27 cellular contexts compared by ENCODE assay signal in the genomic region with DNA sequence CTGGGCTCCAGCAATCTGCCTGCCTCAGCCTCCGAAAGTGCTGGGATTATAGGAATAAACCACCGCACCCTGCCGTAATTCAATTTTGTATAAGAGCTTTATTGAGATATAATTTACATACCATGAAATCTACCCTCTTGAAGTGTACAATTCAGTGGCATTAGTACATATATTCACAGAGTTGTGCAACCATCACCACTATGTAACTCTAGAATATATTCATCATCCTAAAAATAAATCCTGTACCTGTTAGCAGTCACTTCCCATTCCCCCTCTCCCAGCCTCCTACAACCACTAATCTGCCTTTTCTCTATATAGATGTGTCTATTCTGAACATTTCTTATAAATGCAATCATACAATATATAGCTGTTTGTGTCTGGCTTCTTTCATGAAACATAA. TPM values are rescaled to one million over a fixed set of nuclear protein-coding genes. Genes with fewer than 3 reads are reported as not detected.
"Had no signal": no experiment of that assay in that cellular context is flagged by ENCODE, and none has a peak within 500 bp of the region (broad histone marks: within the 10 kb centered on the region; RNA-seq: fewer than 3 reads in every experiment).

No MANE protein-coding gene starts in this region.

- H3K9me3 Mint-ChIP-seq: activated B cell treated with CpG ODN at 0.5 μM for 24 hours; activated naive CD4-positive, alpha-beta T cell treated with anti-CD3 and anti-CD28 coated beads, Interleukin-2, amount 50 U/mL, for 72 hours; activated T-cell treated with anti-CD3 and anti-CD28 coated beads, Interleukin-2, amount 50 U/mL, for 72 hours; naive B cell; neural progenitor cell; stimulated activated naive B cell treated with anti-CD40 and anti-IgM and Interleukin-4, amounts not matched to agents 10 μg/mL and 1 μg/mL and 100 μg/mL, for 72 hours; T-helper 2 cell treated with Interferon-gamma antibody and Interleukin-4, amounts not matched to agents 5 μg/mL and 100 μg/mL, for 36 hours had no signal

- DNase-seq: activated B cell treated with CpG ODN at 0.5 μM for 24 hours; activated CD4-positive, alpha-beta T cell treated with anti-CD3 and anti-CD28 coated beads for 36 hours; activated CD4-positive, alpha-beta T cell treated with anti-CD3 and anti-CD28 coated beads, Interleukin-2, amount 50 U/mL, for 4 hours; activated naive CD4-positive, alpha-beta T cell; activated T-cell treated with anti-CD3 and anti-CD28 coated beads for 4 hours; activated T-cell treated with anti-CD3 and anti-CD28 coated beads, Interleukin-2, amount 50 U/mL, for 72 hours; cerebellar nuclear complex; colonic mucosa; effector CD8-positive, alpha-beta T cell; esophagus squamous epithelium; foreskin melanocyte; glutamatergic neuron; islet precursor cell; left ventricle myocardium inferior; naive B cell; occipital lobe; right cardiac atrium; stimulated activated CD4-positive, alpha-beta T cell treated with anti-CD3 and anti-CD28 coated beads, Interleukin-15, amount 100 ng/mL, for 24 hours; stimulated activated CD4-positive, alpha-beta T cell treated with anti-CD3 and anti-CD28 coated beads, Interleukin-2, amount 100 ng/mL, for 24 hours; stimulated activated naive B cell treated with anti-CD40 and anti-IgM and Interleukin-4, amounts not matched to agents 10 μg/mL and 1 μg/mL and 100 μg/mL, for 72 hours had no signal

- H3K36me3 ChIP-seq: colonic mucosa, left ventricle myocardium inferior, neural progenitor cell, tibial nerve had no signal

- H3K27me3 ChIP-seq: colonic mucosa, esophagus squamous epithelium, hepatocyte, neural progenitor cell, tibial nerve had no signal

- FAIRE-seq: endometrium had no signal

- H3K36me3 Mint-ChIP-seq: activated naive CD4-positive, alpha-beta T cell treated with anti-CD3 and anti-CD28 coated beads, Interleukin-2, amount 50 U/mL, for 72 hours; naive B cell; neural progenitor cell; stimulated activated naive B cell treated with anti-CD40 and anti-IgM and Interleukin-4, amounts not matched to agents 10 μg/mL and 1 μg/mL and 100 μg/mL, for 72 hours had no signal

- ATAC-seq: activated CD4-positive, alpha-beta T cell treated with anti-CD3 and anti-CD28 coated beads for 36 hours; activated naive CD4-positive, alpha-beta T cell treated with anti-CD3 and anti-CD28 coated beads, Interleukin-2, amount 50 U/mL, for 72 hours; activated T-cell treated with anti-CD3 and anti-CD28 coated beads, Interleukin-2, amount 50 U/mL, for 72 hours; right cardiac atrium; stimulated activated naive B cell treated with anti-CD40 and anti-IgM and Interleukin-4, amounts not matched to agents 10 μg/mL and 1 μg/mL and 100 μg/mL, for 72 hours had no signal

- H3K4me3 ChIP-seq: colonic mucosa, esophagus squamous epithelium, hepatocyte, left ventricle myocardium inferior, lung, neural progenitor cell, tibial nerve had no signal

- H3K9me3 ChIP-seq: colonic mucosa, esophagus squamous epithelium, left ventricle myocardium inferior, tibial nerve had no signal

- H3K27me3 Mint-ChIP-seq: activated B cell treated with CpG ODN at 0.5 μM for 24 hours; activated CD4-positive, alpha-beta T cell treated with anti-CD3 and anti-CD28 coated beads for 36 hours; naive B cell; stimulated activated naive B cell treated with anti-CD40 and anti-IgM and Interleukin-4, amounts not matched to agents 10 μg/mL and 1 μg/mL and 100 μg/mL, for 72 hours had no signal

- H3K4me3 Mint-ChIP-seq: activated B cell treated with CpG ODN at 0.5 μM for 24 hours; activated CD4-positive, alpha-beta T cell treated with anti-CD3 and anti-CD28 coated beads for 36 hours; activated T-cell treated with anti-CD3 and anti-CD28 coated beads, Interleukin-2, amount 50 U/mL, for 72 hours; naive B cell; neural progenitor cell; stimulated activated naive B cell treated with anti-CD40 and anti-IgM and Interleukin-4, amounts not matched to agents 10 μg/mL and 1 μg/mL and 100 μg/mL, for 72 hours; T-helper 2 cell treated with Interferon-gamma antibody and Interleukin-4, amounts not matched to agents 5 μg/mL and 100 μg/mL, for 36 hours had no signal

- H3K27ac Mint-ChIP-seq: activated B cell treated with CpG ODN at 0.5 μM for 24 hours; activated CD4-positive, alpha-beta T cell treated with anti-CD3 and anti-CD28 coated beads for 36 hours; activated T-cell treated with anti-CD3 and anti-CD28 coated beads, Interleukin-2, amount 50 U/mL, for 72 hours; neural progenitor cell; stimulated activated naive B cell treated with anti-CD40 and anti-IgM and Interleukin-4, amounts not matched to agents 10 μg/mL and 1 μg/mL and 100 μg/mL, for 72 hours; T-helper 2 cell treated with Interferon-gamma antibody and Interleukin-4, amounts not matched to agents 5 μg/mL and 100 μg/mL, for 36 hours had no signal

RNA-seq across cellular contexts. Expression of a gene that starts 26.6 kb away (rescaled TPM):
- total RNA-seq: activated B cell treated with CpG ODN at 0.5 μM for 24 hours had no signal
